In genomic region chr10:48649349-48649944, GRCh38 we compare ENCODE assay signal across 16 cellular contexts. TPM values are rescaled to one million over a fixed set of nuclear protein-coding genes. Genes with fewer than 3 reads are reported as not detected.
A peak's percentile ranks its signal among the peaks of the same experiment; 100 is the strongest.
DNase-seq lines count a peak whose midpoint lies in the region; ATAC-seq, FAIRE-seq and TF ChIP-seq lines count a peak whose summit lies in the region.
"Had no signal": no experiment of that assay in that cellular context is flagged by ENCODE, and none has a peak within 500 bp of the region (broad histone marks: within the 10 kb centered on the region; RNA-seq: fewer than 3 reads in every experiment).

No MANE protein-coding gene starts in this region.

- RAD21 ChIA-PET in GM12878 (lab: Charles Lee; ENCODE audit: unreplicated experiment), result interaction anchor here (1.1 to 15.3 kb wide), 5 partner anchors 10 to 97 kb away, joined by 3 to 383 read pairs (median 4); partner anchors contain the start of gene ARHGAP22

- H3K9me3 ChIP-seq in GM12878 (replicated peaks; ENCODE audit: control insufficient read depth, insufficient read depth, low read length) (no peaks in the 10 kb centered on the region), suprapubic skin (no peaks in the 10 kb centered on the region)

- H3K4me1 ChIP-seq in GM12878 (ENCODE audit: control insufficient read depth, insufficient read depth, low read length) (peaks cover 7% of the 10 kb centered on the region; the same call in 1 of the 2 replicates), suprapubic skin (no peaks in the 10 kb centered on the region)

- no peaks in the 10 kb centered on the region for H4K20me1 ChIP-seq in GM12878 (ENCODE audit: control insufficient read depth, insufficient read depth)

- FAIRE-seq in GM12878 (lab: Jason Lieb, UNC), result no peak
- FAIRE-seq: GM18507 had no signal

- H3K9ac ChIP-seq in GM12878 (ENCODE audit: control insufficient read depth, insufficient read depth, low read length), result no peak overlapping the region

- TF ChIP-seq CTCF in AG04449 (IDR thresholded peaks at IDR 0.05; ENCODE audit: insufficient read depth, low read length, missing control alignments) (peak; percentile 37), GM12878 (IDR thresholded peaks at IDR 0.05 in 2 of 3, conservative IDR thresholded peaks at IDR 0.05 in 1 of 3; ENCODE audit: control insufficient read depth in 2 of 3, extremely low read depth in 1 of 3, insufficient read depth in 1 of 3, low read depth in 3 of 3, low read length in 3 of 3) (peak; percentile 3 to 24 (median 23); a peak in 2 of 6 replicates), suprapubic skin (IDR thresholded peaks at IDR 0.05) (no peak)

- H3K27ac ChIP-seq in GM12878 (ENCODE audit: control insufficient read depth, insufficient read depth) (no peak overlapping the region), suprapubic skin (no peak overlapping the region)
- H3K27ac ChIP-seq: C4-2B had no signal

- intact Hi-C loops in GM12878 (cut with micrococcal nuclease; ENCODE audit: unreplicated experiment), result no loop called here

- H3K36me3 Mint-ChIP-seq in immature natural killer cell, result no peaks in the 10 kb centered on the region
- H3K36me3 Mint-ChIP-seq: activated naive CD8-positive, alpha-beta T cell treated with anti-CD3 and anti-CD28 coated beads for 36 hours had no signal

- no peak for TF ChIP-seq RAD21 in GM12878 (IDR thresholded peaks at IDR 0.05; ENCODE audit: insufficient read depth, low read depth, low read length)

- H3K36me3 ChIP-seq in GM12878 (ENCODE audit: control insufficient read depth in 2 of 2, insufficient read depth in 2 of 2, low read length in 1 of 2) (no peaks in the 10 kb centered on the region), suprapubic skin (no peaks in the 10 kb centered on the region)

- CTCF ChIA-PET in AG04449 (lab: Yijun Ruan, JAX), result interaction anchor here (1.6 to 15.6 kb wide), 5 partner anchors 8 to 283 kb away, joined by 3 to 1051 read pairs (median 10); no protein-coding TSS in a partner anchor
- CTCF ChIA-PET in GM12878 (lab: Yijun Ruan, JAX), result interaction anchor here (0.9 to 13.6 kb wide), 11 partner anchors 9 to 97 kb away, joined by 3 to 664 read pairs (median 5); partner anchors contain the start of gene ARHGAP22

- H3K27me3 ChIP-seq in GM12878 (replicated peaks in 1 of 2; ENCODE audit: control insufficient read depth in 2 of 2, insufficient read depth in 2 of 2, low read length in 1 of 2) (no peaks in the 10 kb centered on the region), suprapubic skin (peaks cover 6% of the 10 kb centered on the region)

- TF ChIP-seq EP300 in GM12878 (IDR thresholded peaks at IDR 0.05; ENCODE audit: borderline replicate concordance in 1 of 2, control insufficient read depth in 1 of 2, low read depth in 2 of 2, low read length in 2 of 2) (no peak), suprapubic skin (IDR thresholded peaks at IDR 0.05) (no peak)

- no peak for DNase-seq in AG04449 (ENCODE audit: low read depth, low spot score)
- DNase-seq in HCEC 1CT, result peak; percentile 24
- DNase-seq in GM12878 (ENCODE audit: low read depth, low spot score), result no peak
- DNase-seq in hippocampal formation (lab: John Stamatoyannopoulos, UW), result peak; percentile 40 to 48
- DNase-seq in immature natural killer cell, result no peak
- DNase-seq in T-helper 1 cell, result no peak
- DNase-seq in suprapubic skin (ENCODE audit: low spot score in 2 of 2), result no peak
- DNase-seq: activated naive CD8-positive, alpha-beta T cell treated with anti-CD3 and anti-CD28 coated beads for 36 hours; cerebellar nuclear complex; NCI-H1694 treated with DMSO at 0.1 percent for 48 hours; NCI-H82 had no signal

- no peak overlapping the region for H3K27ac Mint-ChIP-seq in immature natural killer cell
- H3K27ac Mint-ChIP-seq: activated naive CD8-positive, alpha-beta T cell treated with anti-CD3 and anti-CD28 coated beads for 36 hours had no signal

- H3K4me3 Mint-ChIP-seq in immature natural killer cell, result no peak overlapping the region
- H3K4me3 Mint-ChIP-seq: activated naive CD8-positive, alpha-beta T cell treated with anti-CD3 and anti-CD28 coated beads for 36 hours had no signal

- SMC1A ChIA-PET in GM12878 (lab: Charles Lee; ENCODE audit: uncharacterized antibody, unreplicated experiment), result interaction anchor here (0.8 to 15.1 kb wide), 6 partner anchors 10 to 61 kb away, joined by 3 to 298 read pairs (median 8); partner anchors contain the start of gene ARHGAP22

- H2AFZ ChIP-seq in GM12878 (ENCODE audit: control insufficient read depth, low read depth, low read length), result no peak overlapping the region

- BruUV-seq in GM12878 (replicated peaks; lab: Mats Ljungman, UMichigan), result no TSS peak

- peaks cover 0 to 2% (median 2%) of the 10 kb centered on the region in 3 donors for H3K27me3 Mint-ChIP-seq in immature natural killer cell (ENCODE audit: low read depth in 3 of 3)

- peaks cover 2% of the 10 kb centered on the region for H3K79me2 ChIP-seq in GM12878 (ENCODE audit: control insufficient read depth, insufficient read depth, low read length)

- in situ Hi-C loops in GM12878 (cut with MboI), result no loop called here

- peak; percentile 36; the same call in 2 of the 3 replicates for ATAC-seq in GM12878
- ATAC-seq in HG03039 (IDR thresholded peaks at IDR 0.05; ENCODE audit: unreplicated experiment), result no peak

- H3K9me3 Mint-ChIP-seq in immature natural killer cell, result peaks cover 0 to 1% (median 0%) of the 10 kb centered on the region in 6 donors
- H3K9me3 Mint-ChIP-seq: activated naive CD8-positive, alpha-beta T cell treated with anti-CD3 and anti-CD28 coated beads for 36 hours had no signal

- POLR2A ChIA-PET in AG04449 (lab: Yijun Ruan, JAX), result no interaction called here
- POLR2A ChIA-PET in GM12878 (lab: Charles Lee), result interaction anchor here (1.8 kb wide), 1 partner anchor 41 kb away, joined by 6 read pairs; no protein-coding TSS in a partner anchor

- no peak overlapping the region for H3K4me2 ChIP-seq in GM12878 (ENCODE audit: control insufficient read depth, insufficient read depth)

- TF ChIP-seq POLR2A in GM12878 (IDR thresholded peaks at IDR 0.05; ENCODE audit: low read depth, low read length), result no peak
- no peak for TF ChIP-seq POLR2A in suprapubic skin (IDR thresholded peaks at IDR 0.05)

- WGBS in GM12878 (ENCODE audit: insufficient coverage, insufficient replicate concordance, low lambda C conversion rate, missing lambda C conversion rate), result 52% methylated on average over 7 of the region's 7 CpGs
- 78% methylated on average over 7 of the region's 7 CpGs for WGBS in suprapubic skin

- no peak overlapping the region for H3K4me3 ChIP-seq in AG04449 (ENCODE audit: low read depth, low read length)
- no peak overlapping the region for H3K4me3 ChIP-seq in GM12878
- H3K4me3 ChIP-seq in suprapubic skin, result no peak overlapping the region

- peaks cover 0 to 5% of the 10 kb centered on the region in 2 donors for H3K4me1 Mint-ChIP-seq in immature natural killer cell
- H3K4me1 Mint-ChIP-seq: activated naive CD8-positive, alpha-beta T cell treated with anti-CD3 and anti-CD28 coated beads for 36 hours had no signal

TF ChIP-seq in GM12878, 131 proteins besides CTCF, POLR2A, EP300 and RAD21:
- TF ChIP-seq ETV6 (conservative IDR thresholded peaks at IDR 0.05 in 1 of 2, IDR thresholded peaks at IDR 0.05 in 1 of 2; ENCODE audit: borderline replicate concordance in 1 of 2, low read depth in 1 of 2) (no peak), SMC3 (IDR thresholded peaks at IDR 0.05; ENCODE audit: borderline replicate concordance, low read length) (peak; percentile 10; the same call in 1 of the 2 replicates), ZNF24 (IDR thresholded peaks at IDR 0.05) (peak; percentile 43; the same call in 1 of the 2 replicates)

RNA-seq across cellular contexts. Expression of gene WDFY4, which starts 35.2 kb away (rescaled TPM):
- 484 and 561 TPM in 2 replicates for total RNA-seq in GM12878 (2013; cell fraction: nucleolus; rRNA removed)
- 81.2 and 82.2 TPM in 2 replicates for total RNA-seq in GM12878 (2014; rRNA removed)
- 36.3 and 38.1 TPM in 2 replicates for total RNA-seq in GM12878 (2014; rRNA removed; fragmentation: Illumina TruSeq; extraction: Trizol)
- 132 and 136 TPM in 2 replicates for total RNA-seq in GM12878 (2021)
- polyA plus RNA-seq in GM12878 (2011; ENCODE audit: low read depth), result 16.4 TPM
- 24.4 and 58.0 TPM in 2 replicates for polyA plus RNA-seq in GM12878 (2011; rRNA removed)
- 46.0 and 51.0 TPM in 2 replicates for polyA plus RNA-seq in GM12878 (2011; cell fraction: cytosol; rRNA removed)
- polyA plus RNA-seq in GM12878 (2011; cell fraction: nucleus; rRNA removed), result 214 and 216 TPM in 2 replicates
- 26.0 and 43.0 TPM in 2 replicates for polyA plus RNA-seq in GM12878 (2012)
- 34.4 and 49.4 TPM in 2 replicates for polyA plus RNA-seq in GM12878 (2014; fragmentation: Illumina TruSeq; extraction: Trizol)
- polyA plus RNA-seq in GM12878 (2014; fragmentation: Nextera tagmentation; extraction: Ambion mirVana), result 10 to 100 TPM; 13.5 to 13.9 TPM
- 70.3 and 78.5 TPM in 2 replicates for polyA plus RNA-seq in GM12878 (2014; rRNA removed)
- 10 to 100 TPM; 31.7 to 45.2 TPM for polyA plus RNA-seq in GM12878 (2016; fragmentation: Nextera tagmentation; extraction: Ambion mirVana)
- 149 and 180 TPM in 2 replicates for polyA minus RNA-seq in GM12878 (2011; rRNA and poly(A)+ RNA removed)
- polyA minus RNA-seq in GM12878 (2011; cell fraction: cytosol; rRNA and poly(A)+ RNA removed), result 57.9 and 65.2 TPM in 2 replicates
- 153 and 224 TPM in 2 replicates for polyA minus RNA-seq in GM12878 (2011; cell fraction: nucleus; rRNA and poly(A)+ RNA removed)
- 1 to 10 TPM in 2 of 3 donors, not detected in 1; 1.0 to 2.2 TPM for polyA plus RNA-seq in immature natural killer cell
- total RNA-seq in suprapubic skin, result 1 to 10 TPM in 2 of 4 donors, under 1 TPM in 2; 0.57 to 2.9 (median 1.0) TPM
- total RNA-seq: G401, SK-MEL-5 had no signal

RNA-seq across cellular contexts. Expression of gene ARHGAP22, which starts 44.6 kb away (rescaled TPM):
- 17.6 and 21.3 TPM in 2 replicates for total RNA-seq in GM12878 (2013; cell fraction: nucleolus; rRNA removed)
- total RNA-seq in GM12878 (2014; rRNA removed) (not detected in 2 replicates), GM12878 (2014; rRNA removed; fragmentation: Illumina TruSeq; extraction: Trizol) (not detected in 2 replicates), GM12878 (2021) (0.18 and 0.45 TPM in 2 replicates), suprapubic skin (1 to 10 TPM in 3 of 4 donors, under 1 TPM in 1; 0.98 to 7.2 (median 2.2) TPM)
- not detected for polyA plus RNA-seq in GM12878 (2011; ENCODE audit: low read depth)
- polyA plus RNA-seq in GM12878 (2011; rRNA removed) (0.61 and 1.0 TPM in 2 replicates), GM12878 (2014; fragmentation: Illumina TruSeq; extraction: Trizol) (not detected in 2 replicates), GM12878 (2014; fragmentation: Nextera tagmentation; extraction: Ambion mirVana) (under 1 TPM in 1 of 2 experiments, not detected in 1; 0.07 TPM), GM12878 (2014; rRNA removed) (0.08 TPM in 1 of 2 replicates, not detected in the other), GM12878 (2016; fragmentation: Nextera tagmentation; extraction: Ambion mirVana) (under 1 TPM in 1 of 2 experiments, not detected in 1; 0.56 TPM), immature natural killer cell (not detected)
- polyA plus RNA-seq in GM12878 (2011; cell fraction: cytosol; rRNA removed), result 0.36 and 0.82 TPM in 2 replicates
- polyA plus RNA-seq in GM12878 (2011; cell fraction: nucleus; rRNA removed), result 2.2 and 2.9 TPM in 2 replicates
- 0.73 and 0.76 TPM in 2 replicates for polyA plus RNA-seq in GM12878 (2012)
- 0.73 and 0.88 TPM in 2 replicates for polyA minus RNA-seq in GM12878 (2011; rRNA and poly(A)+ RNA removed)
- not detected in 2 replicates for polyA minus RNA-seq in GM12878 (2011; cell fraction: cytosol; rRNA and poly(A)+ RNA removed)
- 2.8 and 3.5 TPM in 2 replicates for polyA minus RNA-seq in GM12878 (2011; cell fraction: nucleus; rRNA and poly(A)+ RNA removed)
- total RNA-seq: activated naive CD8-positive, alpha-beta T cell treated with anti-CD3 and anti-CD28 coated beads for 36 hours had no signal

Comparison
In these comparisons a context has a peak if more than half of its experiments do, and no peak if none do; other contexts are left out.
1. DNase-seq: peak in HCEC 1CT (single experiment) and hippocampal formation (2 of 2); none in AG04449 (single experiment), GM12878 (single experiment), immature natural killer cell (0 of 3), T-helper 1 cell (0 of 5) and suprapubic skin (0 of 2).
2. CTCF ChIP-seq: peak in AG04449 (single experiment) and GM12878 (3 of 3); none in suprapubic skin (0 of 2).
3. RNA of gene WDFY4, which starts 35.2 kb away (total RNA-seq): 36.3 to 561 TPM in GM12878; 0.57 to 2.9 TPM in suprapubic skin; every median in the first group is over 4 times any median in the second.